ENCODE assay signal across 8 cellular contexts in the genomic region with DNA sequence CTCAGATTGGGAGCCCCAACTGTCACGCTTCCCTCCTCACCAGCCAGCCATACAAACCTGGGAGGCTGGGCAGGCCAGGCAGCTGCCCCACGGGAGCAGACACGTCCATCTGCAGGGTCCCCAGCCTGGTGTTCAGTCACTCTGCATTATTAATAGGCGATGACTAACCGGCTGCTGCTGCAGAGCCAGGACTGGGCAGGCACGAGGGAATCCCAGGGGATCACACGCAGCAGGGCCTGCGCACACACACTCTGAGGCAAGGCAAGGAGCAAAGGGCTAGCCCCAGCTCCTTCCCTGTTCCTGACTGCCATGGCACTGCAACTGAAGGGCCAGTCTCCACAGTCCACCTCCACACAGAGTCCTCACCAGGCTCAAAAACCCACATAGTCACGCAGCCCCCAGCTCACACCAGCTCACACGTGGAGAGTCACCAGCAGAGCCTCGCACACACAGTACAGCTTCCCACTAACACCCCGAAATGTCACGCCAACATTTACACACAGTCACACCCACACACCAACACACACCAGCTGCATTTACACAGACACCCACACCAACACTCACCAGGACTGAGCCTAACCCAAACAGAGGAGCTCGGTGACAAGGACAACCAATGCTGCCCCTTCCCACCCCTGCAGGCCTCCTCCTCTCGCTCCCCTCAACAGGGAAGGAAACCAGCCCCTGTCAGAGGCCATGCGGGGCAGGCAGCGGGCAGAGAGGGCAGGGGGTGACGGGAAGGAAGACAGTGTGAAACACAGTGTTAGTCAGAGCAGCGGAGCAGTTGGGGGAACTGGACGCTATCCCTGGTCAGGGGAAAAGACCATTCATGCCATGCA. TPM values are rescaled to one million over a fixed set of nuclear protein-coding genes. Genes with fewer than 3 reads are reported as not detected.
DNase-seq lines count a peak whose midpoint lies in the region; ATAC-seq and TF ChIP-seq lines count a peak whose summit lies in the region.

No MANE protein-coding gene starts in this region.

- intact Hi-C loops in psoas muscle (cut with DNase I): no loop called here

- TF ChIP-seq CTCF in fibroblast of the aortic adventitia (IDR thresholded peaks at IDR 0.05; ENCODE audit: insufficient read depth, low read length): no peak
- TF ChIP-seq CTCF in psoas muscle (IDR thresholded peaks at IDR 0.05): no peak

- no peaks in the 10 kb centered on the region for H3K27me3 ChIP-seq in psoas muscle (ENCODE audit: insufficient read depth in 3 of 3, low read length in 2 of 3)

- H3K4me3 ChIP-seq in fibroblast of the aortic adventitia (ENCODE audit: low read depth, low read length) (no peak overlapping the region), psoas muscle (no peak overlapping the region)

- no peaks in the 10 kb centered on the region for H3K9me3 ChIP-seq in psoas muscle

- 32 to 39% (median 32%) methylated on average over 20 of the region's 20 CpGs for WGBS in psoas muscle, 3 donors

- no peaks in the 10 kb centered on the region for H3K36me3 ChIP-seq in psoas muscle (ENCODE audit: insufficient read depth in 1 of 2, low read depth in 1 of 2)

- DNase-seq in GDM1 (lab: John Stamatoyannopoulos, UW) (peak; percentile 66), NCI-H82 treated with DMSO at 0.1 percent for 48 hours (lab: John Stamatoyannopoulos, UW; ENCODE audit: unreplicated experiment) (peak; percentile 39), fibroblast of the aortic adventitia (ENCODE audit: low read depth) (peak; percentile 92), psoas muscle (peak; percentile 87 to 96), NCI-H1930 (lab: John Stamatoyannopoulos, UW) (no peak), T-helper 1 cell (no peak), GM19240 (ENCODE audit: insufficient read length, low spot score) (no peak), OCI-M1 (lab: John Stamatoyannopoulos, UW) (no peak)

- peak; percentile 99 for ATAC-seq in psoas muscle

- peak overlapping the region; percentile 77 for H3K27ac ChIP-seq in psoas muscle

- peaks cover 16% of the 10 kb centered on the region for H3K4me1 ChIP-seq in psoas muscle

RNA-seq across cellular contexts. Expression of gene NRXN2, which starts 47.4 kb away (rescaled TPM):
- total RNA-seq in fibroblast of the aortic adventitia (ENCODE audit: low replicate concordance) (3.3 and 3.4 TPM in 2 replicates), psoas muscle (1 to 10 TPM; 1.4 to 5.2 (median 3.5) TPM)
- polyA plus RNA-seq in psoas muscle: 1 to 10 TPM in 1 of 3 donors, under 1 TPM in 2; 0.44 to 1.9 (median 0.60) TPM

Comparison
In these comparisons a context has a peak if more than half of its experiments do, and no peak if none do; other contexts are left out.
1. DNase-seq: peak in GDM1 (single experiment), NCI-H82 treated with DMSO at 0.1 percent for 48 hours (single experiment), fibroblast of the aortic adventitia (single experiment) and psoas muscle (2 of 2); none in NCI-H1930 (0 of 2), T-helper 1 cell (0 of 5), GM19240 (single experiment) and OCI-M1 (single experiment).